ENCODE assay signal across 8 cellular contexts in genomic region chr1:145155873-145156272, GRCh38.
DNase-seq lines count a peak whose midpoint lies in the region; ATAC-seq, FAIRE-seq and TF ChIP-seq lines count a peak whose summit lies in the region.
"Not testable (repeated sequence)": the region's sequence is repeated elsewhere in the genome, so short reads cannot be mapped to it uniquely, and the experiment has no call there.

No MANE protein-coding gene starts in this region.

- CTCF ChIA-PET in Panc1 (lab: Charles Lee); GM12878 (lab: Yijun Ruan, JAX): not testable (repeated sequence)

- DNase-seq in EL (peak; percentile 4), left kidney (ENCODE audit: low read depth, low spot score) (peak; percentile 4), thyroid gland (peak; percentile 21 to 29)
- DNase-seq in Panc1 (ENCODE audit: low read depth, low spot score); GM12878 (ENCODE audit: low read depth, low spot score); glutamatergic neuron: not testable (repeated sequence)

- peak overlapping the region; percentile 39 for H3K9ac ChIP-seq in HUES6 (ENCODE audit: low read length)
- H3K9ac ChIP-seq in GM12878 (ENCODE audit: control insufficient read depth, insufficient read depth, low read length), result not testable (repeated sequence)

- not testable (repeated sequence) for H3K36me3 ChIP-seq in HUES6 (ENCODE audit: control insufficient read depth, insufficient read depth, low read length); Panc1 (ENCODE audit: control insufficient read depth, insufficient read depth, low read length); GM12878 (ENCODE audit: control insufficient read depth in 2 of 2, insufficient read depth in 2 of 2, low read length in 1 of 2); thyroid gland

- not testable (repeated sequence) for H3K4me2 ChIP-seq in GM12878 (ENCODE audit: control insufficient read depth, insufficient read depth)

- not testable (repeated sequence) for H3K27me3 ChIP-seq in HUES6 (ENCODE audit: control insufficient read depth, insufficient read depth, low read length); Panc1 (ENCODE audit: control insufficient read depth, insufficient read depth, low read length); GM12878 (replicated peaks in 1 of 2; ENCODE audit: control insufficient read depth in 2 of 2, insufficient read depth in 2 of 2, low read length in 1 of 2); thyroid gland

- not testable (repeated sequence) for TF ChIP-seq RAD21 in GM12878 (IDR thresholded peaks at IDR 0.05; ENCODE audit: insufficient read depth, low read depth, low read length)

- H3K4me3 Mint-ChIP-seq in glutamatergic neuron (ENCODE audit: unreplicated experiment) (peak overlapping the region; percentile 68), nephron (peak overlapping the region in 2 of 3 experiments; percentile 27 to 36)

- intact Hi-C loops in Panc1 (cut with micrococcal nuclease; ENCODE audit: unreplicated experiment); GM12878 (cut with micrococcal nuclease; ENCODE audit: unreplicated experiment); thyroid gland (cut with DNase I): not testable (repeated sequence)

- ATAC-seq in Panc1, result peak; percentile 48; the same call in 1 of the 2 replicates
- ATAC-seq in GM12878, result peak; percentile 17; the same call in 1 of the 3 replicates

- TF ChIP-seq CTCF in Panc1 (IDR thresholded peaks at IDR 0.05); GM12878 (IDR thresholded peaks at IDR 0.05 in 2 of 3, conservative IDR thresholded peaks at IDR 0.05 in 1 of 3; ENCODE audit: control insufficient read depth in 2 of 3, extremely low read depth in 1 of 3, insufficient read depth in 1 of 3, low read depth in 3 of 3, low read length in 3 of 3); glutamatergic neuron (IDR thresholded peaks at IDR 0.05; ENCODE audit: partially characterized antibody, unreplicated experiment); nephron (IDR thresholded peaks at IDR 0.05; ENCODE audit: unreplicated experiment in 3 of 3); thyroid gland (IDR thresholded peaks at IDR 0.05): not testable (repeated sequence)

- H3K27me3 Mint-ChIP-seq in glutamatergic neuron (ENCODE audit: unreplicated experiment); nephron (ENCODE audit: low read depth): not testable (repeated sequence)

- not testable (repeated sequence) for FAIRE-seq in GM12878 (lab: Jason Lieb, UNC)

- WGBS in GM12878 (ENCODE audit: insufficient coverage, insufficient replicate concordance, low lambda C conversion rate, missing lambda C conversion rate), result 27% methylated on average over 4 of the region's 5 CpGs
- WGBS in thyroid gland, 2 donors, result 6 to 8% methylated on average over 2 of the region's 5 CpGs

- TF ChIP-seq POLR2A in GM12878 (IDR thresholded peaks at IDR 0.05; ENCODE audit: low read depth, low read length); thyroid gland (IDR thresholded peaks at IDR 0.05): not testable (repeated sequence)

- not testable (repeated sequence) for H3K4me1 ChIP-seq in HUES6 (ENCODE audit: control insufficient read depth, insufficient read depth, low read length); Panc1 (ENCODE audit: control insufficient read depth, insufficient read depth, low read length); GM12878 (ENCODE audit: control insufficient read depth, insufficient read depth, low read length); thyroid gland

- RAD21 ChIA-PET in GM12878 (lab: Charles Lee; ENCODE audit: unreplicated experiment), result not testable (repeated sequence)

- H2AFZ ChIP-seq in GM12878 (ENCODE audit: control insufficient read depth, low read depth, low read length), result not testable (repeated sequence)

- H4K20me1 ChIP-seq in GM12878 (ENCODE audit: control insufficient read depth, insufficient read depth), result not testable (repeated sequence)

- TF ChIP-seq EP300 in GM12878 (IDR thresholded peaks at IDR 0.05; ENCODE audit: borderline replicate concordance in 1 of 2, control insufficient read depth in 1 of 2, low read depth in 2 of 2, low read length in 2 of 2), result not testable (repeated sequence)

- H3K27ac Mint-ChIP-seq in glutamatergic neuron (ENCODE audit: unreplicated experiment); nephron: not testable (repeated sequence)

- H3K9me3 ChIP-seq in HUES6 (ENCODE audit: control insufficient read depth, insufficient read depth, low read depth, low read length); Panc1 (ENCODE audit: control insufficient read depth, insufficient read depth, low read depth, low read length); GM12878 (replicated peaks; ENCODE audit: control insufficient read depth, insufficient read depth, low read length); thyroid gland: not testable (repeated sequence)

- BruUV-seq in Panc1 (replicated peaks; lab: Mats Ljungman, UMichigan); GM12878 (replicated peaks; lab: Mats Ljungman, UMichigan): not testable (repeated sequence)

- in situ Hi-C loops in Panc1 (cut with HindIII; ENCODE audit: low pct_unique_long_range_greater_than_20kb, low sequenced_read_pairs); GM12878 (cut with MboI): not testable (repeated sequence)

- not testable (repeated sequence) for H3K4me1 Mint-ChIP-seq in glutamatergic neuron (ENCODE audit: low read depth, unreplicated experiment); nephron

- not testable (repeated sequence) for H3K79me2 ChIP-seq in GM12878 (ENCODE audit: control insufficient read depth, insufficient read depth, low read length)

- POLR2A ChIA-PET in Panc1 (lab: Charles Lee); GM12878 (lab: Charles Lee): not testable (repeated sequence)

- H3K4me3 ChIP-seq in HUES6 (ENCODE audit: low read depth, low read length), result peak overlapping the region; percentile 62
- not testable (repeated sequence) for H3K4me3 ChIP-seq in Panc1 (ENCODE audit: low read depth in 2 of 2, low read length in 2 of 2); GM12878; thyroid gland (replicated peaks in 1 of 3)

- H3K36me3 Mint-ChIP-seq in glutamatergic neuron (ENCODE audit: unreplicated experiment); nephron (ENCODE audit: low read depth): not testable (repeated sequence)

- not testable (repeated sequence) for H3K9me3 Mint-ChIP-seq in glutamatergic neuron (ENCODE audit: unreplicated experiment); nephron

- not testable (repeated sequence) for H3K27ac ChIP-seq in HUES6 (ENCODE audit: low read depth, low read length); Panc1 (ENCODE audit: low read length); GM12878 (ENCODE audit: control insufficient read depth, insufficient read depth); thyroid gland

- SMC1A ChIA-PET in GM12878 (lab: Charles Lee; ENCODE audit: uncharacterized antibody, unreplicated experiment), result not testable (repeated sequence)
